ENCODE assay signal across 26 cellular contexts in genomic region chr3:62557450-62557849, GRCh38.
"Had no signal": no experiment of that assay in that cellular context is flagged by ENCODE, and none has a peak within 500 bp of the region (broad histone marks: within the 10 kb centered on the region; RNA-seq: fewer than 3 reads in every experiment).

No MANE protein-coding gene starts in this region.

- H3K27ac ChIP-seq: colonic mucosa, epithelial cell of prostate, esophagus squamous epithelium, gastrocnemius medialis, heart right ventricle, left lung, lower lobe of right lung had no signal

- H3K4me3 ChIP-seq: colonic mucosa, esophagus squamous epithelium, gastrocnemius medialis, heart right ventricle, left lung, lower lobe of right lung, mucosa of descending colon had no signal

- H3K36me3 ChIP-seq: colonic mucosa, esophagus squamous epithelium, gastrocnemius medialis, heart right ventricle, left lung, lower lobe of right lung had no signal

- H3K27me3 ChIP-seq: colonic mucosa, esophagus squamous epithelium, gastrocnemius medialis, heart right ventricle, left lung had no signal

- DNase-seq: colonic mucosa; cortex of kidney; effector CD8-positive, alpha-beta T cell; effector memory CD8-positive, alpha-beta T cell; endodermal cell; erythroblast; esophagus squamous epithelium; foreskin fibroblast; foreskin melanocyte; gastrocnemius medialis; glutamatergic neuron; head of caudate nucleus; heart right ventricle; hippocampal formation; left cardiac atrium; left lung; left ventricle myocardium superior; lower lobe of right lung; mesenchymal stem cell; mucosa of descending colon; naive B cell had no signal

- H3K4me1 ChIP-seq: colonic mucosa, esophagus squamous epithelium, gastrocnemius medialis, heart right ventricle, left lung, lower lobe of right lung had no signal

- H3K9me3 ChIP-seq: colonic mucosa, esophagus squamous epithelium, gastrocnemius medialis, heart right ventricle, left lung, lower lobe of right lung, mucosa of descending colon had no signal

- ATAC-seq: effector memory CD8-positive, alpha-beta T cell; esophagus mucosa; gastrocnemius medialis; heart right ventricle; left cardiac atrium; left lung; left ventricle myocardium superior; lower lobe of right lung; mucosa of descending colon had no signal

- FAIRE-seq: endometrium, islet of Langerhans, keratinocyte had no signal
